17 cellular contexts compared by ENCODE assay signal in the genomic region with DNA sequence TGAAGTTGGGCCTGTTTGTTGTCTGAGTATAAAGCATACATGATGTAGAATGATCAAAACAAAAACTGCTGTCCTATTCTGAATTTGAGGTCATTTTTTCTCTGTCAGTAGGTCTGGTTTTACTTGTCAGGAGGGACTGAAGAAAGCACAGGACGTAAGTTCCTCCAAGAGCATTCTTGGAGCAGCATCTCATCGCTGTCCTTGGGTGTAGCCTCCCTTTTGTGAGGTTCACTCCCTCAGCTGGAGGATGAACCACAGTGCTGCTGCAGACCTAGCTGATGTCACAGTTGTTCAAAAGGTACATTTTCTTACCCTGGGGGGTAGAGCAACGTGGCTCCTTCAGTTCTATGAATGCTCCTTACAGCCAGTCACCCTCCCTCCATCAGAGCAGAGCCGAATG.
A peak's percentile ranks its signal among the peaks of the same experiment; 100 is the strongest.
DNase-seq lines count a peak whose midpoint lies in the region; ATAC-seq, FAIRE-seq and TF ChIP-seq lines count a peak whose summit lies in the region.
"Had no signal": no experiment of that assay in that cellular context is flagged by ENCODE, and none has a peak within 500 bp of the region (broad histone marks: within the 10 kb centered on the region; RNA-seq: fewer than 3 reads in every experiment).

No MANE protein-coding gene starts in this region.

- CTCF ChIA-PET in activated CD4-positive, alpha-beta T cell treated with anti-CD3 and anti-CD28 coated beads, Interleukin-2, amount 10 ng/mL, durations not matched to agents 7 days and 5 days (lab: Charles Lee): interaction anchor here (0.6 kb wide), 1 partner anchor 216 kb away, joined by 3 read pairs; no protein-coding TSS in a partner anchor

- no peaks in the 10 kb centered on the region for H3K79me2 ChIP-seq in smooth muscle cell (ENCODE audit: low read depth)

- H3K4me3 ChIP-seq in bronchial epithelial cell (ENCODE audit: low read depth, low read length) (no peak overlapping the region), smooth muscle cell (no peak overlapping the region)
- H3K4me3 ChIP-seq: A549, GM12878, HAP-1 had no signal

- no peak overlapping the region for H3K27ac Mint-ChIP-seq in activated CD4-positive, alpha-beta T cell treated with anti-CD3 and anti-CD28 coated beads, Interleukin-2, amount 10 ng/mL, durations not matched to agents 7 days and 5 days
- H3K27ac Mint-ChIP-seq: CD4-positive, CD25-positive, alpha-beta regulatory T cell had no signal

- H3K9me3 ChIP-seq in smooth muscle cell (replicated peaks; ENCODE audit: low read depth): no peaks in the 10 kb centered on the region
- H3K9me3 ChIP-seq: A549, HAP-1 had no signal

- TF ChIP-seq CTCF in bronchial epithelial cell (IDR thresholded peaks at IDR 0.05; ENCODE audit: insufficient read depth, low read length, severe bottlenecking): no peak
- no peak for TF ChIP-seq CTCF in smooth muscle cell (IDR thresholded peaks at IDR 0.05; ENCODE audit: borderline replicate concordance, insufficient read depth, poor library complexity, severe bottlenecking)

- FAIRE-seq in HTR-8/SVneo (lab: Jason Lieb, UNC) (peak; percentile 46), bronchial epithelial cell (lab: Jason Lieb, UNC) (peak; percentile 85)
- FAIRE-seq: A549, GM12878, GM18507, GM19239, H1 had no signal

- H3K27me3 Mint-ChIP-seq in activated CD4-positive, alpha-beta T cell treated with anti-CD3 and anti-CD28 coated beads, Interleukin-2, amount 10 ng/mL, durations not matched to agents 7 days and 5 days: no peaks in the 10 kb centered on the region
- H3K27me3 Mint-ChIP-seq: CD4-positive, CD25-positive, alpha-beta regulatory T cell had no signal

- H3K4me3 Mint-ChIP-seq in activated CD4-positive, alpha-beta T cell treated with anti-CD3 and anti-CD28 coated beads, Interleukin-2, amount 10 ng/mL, durations not matched to agents 7 days and 5 days: no peak overlapping the region
- H3K4me3 Mint-ChIP-seq: CD4-positive, CD25-positive, alpha-beta regulatory T cell had no signal

- POLR2A ChIA-PET in activated CD4-positive, alpha-beta T cell treated with anti-CD3 and anti-CD28 coated beads, Interleukin-2, amount 10 ng/mL, durations not matched to agents 7 days and 5 days (lab: Charles Lee): no interaction called here

- no peaks in the 10 kb centered on the region for H3K36me3 ChIP-seq in bronchial epithelial cell (ENCODE audit: control insufficient read depth, insufficient read depth, low read length)
- H3K36me3 ChIP-seq in smooth muscle cell (ENCODE audit: low read depth): no peaks in the 10 kb centered on the region
- H3K36me3 ChIP-seq: HAP-1 had no signal

- no peaks in the 10 kb centered on the region for H4K20me1 ChIP-seq in smooth muscle cell (ENCODE audit: low read depth)

- 89% methylated on average over 4 of the region's 4 CpGs for WGBS in smooth muscle cell (ENCODE audit: low lambda C conversion rate)

- H3K36me3 Mint-ChIP-seq in activated CD4-positive, alpha-beta T cell treated with anti-CD3 and anti-CD28 coated beads, Interleukin-2, amount 10 ng/mL, durations not matched to agents 7 days and 5 days (ENCODE audit: low read depth): no peaks in the 10 kb centered on the region
- H3K36me3 Mint-ChIP-seq: CD4-positive, CD25-positive, alpha-beta regulatory T cell had no signal

- no peaks in the 10 kb centered on the region for H3K9me3 Mint-ChIP-seq in activated CD4-positive, alpha-beta T cell treated with anti-CD3 and anti-CD28 coated beads, Interleukin-2, amount 10 ng/mL, durations not matched to agents 7 days and 5 days

- H3K4me1 ChIP-seq in smooth muscle cell (ENCODE audit: low read depth): no peaks in the 10 kb centered on the region
- H3K4me1 ChIP-seq: A549, HAP-1 had no signal

- H3K27me3 ChIP-seq in bronchial epithelial cell (ENCODE audit: control insufficient read depth, insufficient read depth, low read length): no peaks in the 10 kb centered on the region
- no peaks in the 10 kb centered on the region for H3K27me3 ChIP-seq in smooth muscle cell (ENCODE audit: low read depth)

- H3K4me2 ChIP-seq in smooth muscle cell: no peak overlapping the region
- H3K4me2 ChIP-seq: A549 had no signal

- H3K9ac ChIP-seq in smooth muscle cell (ENCODE audit: low read depth): no peak overlapping the region

- H3K27ac ChIP-seq in smooth muscle cell (ENCODE audit: low read depth): no peak overlapping the region
- H3K27ac ChIP-seq: A549, HL-60 had no signal

- H3F3A ChIP-seq in smooth muscle cell (ENCODE audit: low read depth): no peaks in the 10 kb centered on the region

- H3K4me1 Mint-ChIP-seq in activated CD4-positive, alpha-beta T cell treated with anti-CD3 and anti-CD28 coated beads, Interleukin-2, amount 10 ng/mL, durations not matched to agents 7 days and 5 days: peaks cover 5% of the 10 kb centered on the region

- ATAC-seq in HG02610 (IDR thresholded peaks at IDR 0.05; ENCODE audit: unreplicated experiment): no peak
- ATAC-seq: A549, GM12878 had no signal

- H2AFZ ChIP-seq in smooth muscle cell (ENCODE audit: low read depth): no peak overlapping the region

- no peak for DNase-seq in HTR-8/SVneo (ENCODE audit: insufficient read length, low spot score)
- DNase-seq in bronchial epithelial cell (ENCODE audit: low read depth): no peak
- DNase-seq in iris pigment epithelial cell (ENCODE audit: low read depth): peak; percentile 24
- no peak for DNase-seq in smooth muscle cell (lab: John Stamatoyannopoulos, UW; ENCODE audit: unreplicated experiment)
- DNase-seq in activated CD4-positive, alpha-beta T cell treated with anti-CD3 and anti-CD28 coated beads, Interleukin-2, amount 10 ng/mL, durations not matched to agents 7 days and 5 days: no peak
- DNase-seq in NCI-H1092 (lab: John Stamatoyannopoulos, UW): no peak
- DNase-seq: CD4-positive, CD25-positive, alpha-beta regulatory T cell; DMS 273 treated with DMSO at 0.1 percent for 48 hours; KBM-7 had no signal
